ENCODE assay signal across 26 cellular contexts in the genomic region with DNA sequence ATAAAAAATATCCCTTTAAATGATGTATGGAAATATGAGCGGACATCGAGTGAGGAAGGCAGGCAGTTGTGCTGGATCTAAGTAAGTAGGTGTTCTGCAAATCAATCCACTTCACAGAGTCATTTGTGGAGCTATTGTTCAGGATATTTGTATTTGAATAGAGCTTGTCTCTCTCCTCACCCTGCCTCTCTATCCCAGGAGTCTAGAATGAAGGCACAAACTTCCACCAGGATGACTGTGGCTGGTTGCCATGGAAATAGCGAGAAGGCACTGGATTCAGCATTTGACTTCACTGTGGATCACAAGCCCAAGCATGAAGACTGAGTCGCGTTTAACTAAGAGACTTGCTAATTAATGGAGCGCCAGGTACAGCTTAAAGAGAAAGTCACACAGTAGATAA. TPM values are rescaled to one million over a fixed set of nuclear protein-coding genes. Genes with fewer than 3 reads are reported as not detected.
DNase-seq lines count a peak whose midpoint lies in the region; ATAC-seq and TF ChIP-seq lines count a peak whose summit lies in the region.
"Had no signal": no experiment of that assay in that cellular context is flagged by ENCODE, and none has a peak within 500 bp of the region (broad histone marks: within the 10 kb centered on the region; RNA-seq: fewer than 3 reads in every experiment).

No MANE protein-coding gene starts in this region.

- H3K4me1 Mint-ChIP-seq in WTC11, result peaks cover 35% of the 10 kb centered on the region
- H3K4me1 Mint-ChIP-seq: CD8-positive, alpha-beta memory T cell; stimulated activated naive CD8-positive, alpha-beta T cell treated with anti-CD3 and anti-CD28 coated beads, Interleukin-15, amount 100 ng/mL, for 72 hours had no signal

- H3K27me3 Mint-ChIP-seq in WTC11 (ENCODE audit: low read depth), result peaks cover 54% of the 10 kb centered on the region

- peak; percentile 94 for ATAC-seq in WTC11
- no peak for ATAC-seq in left colon
- ATAC-seq: activated CD8-positive, alpha-beta T cell treated with anti-CD3 and anti-CD28 coated beads, Interleukin-2, amount 10 ng/mL, durations not matched to agents 7 days and 5 days; lower lobe of right lung had no signal

- no peak overlapping the region for H3K27ac Mint-ChIP-seq in WTC11
- H3K27ac Mint-ChIP-seq: activated CD8-positive, alpha-beta T cell treated with anti-CD3 and anti-CD28 coated beads, Interleukin-2, amount 10 ng/mL, durations not matched to agents 7 days and 5 days; CD8-positive, alpha-beta memory T cell; stimulated activated naive CD8-positive, alpha-beta T cell treated with anti-CD3 and anti-CD28 coated beads, Interleukin-15, amount 100 ng/mL, for 72 hours had no signal

- H3K4me1 ChIP-seq in esophagus squamous epithelium, result no peaks in the 10 kb centered on the region
- H3K4me1 ChIP-seq: lower lobe of right lung, transverse colon had no signal

- POLR2A ChIA-PET in WTC11 (lab: Charles Lee), result interaction anchor here (0.6 kb wide), 1 partner anchor 961 kb away, joined by 4 read pairs; no protein-coding TSS in a partner anchor

- TF ChIP-seq POLR2A in esophagus squamous epithelium (IDR thresholded peaks at IDR 0.05), result no peak

- H3K9me3 ChIP-seq in esophagus squamous epithelium, result no peaks in the 10 kb centered on the region
- H3K9me3 ChIP-seq: gastrocnemius medialis, lower lobe of right lung, transverse colon had no signal

- peaks cover 11% of the 10 kb centered on the region for H3K9me3 Mint-ChIP-seq in WTC11

- WGBS in esophagus squamous epithelium, 2 donors, result 20 to 26% methylated on average over 6 of the region's 6 CpGs

- no peak overlapping the region for H3K27ac ChIP-seq in esophagus squamous epithelium
- H3K27ac ChIP-seq: dorsolateral prefrontal cortex, HL-60, KMS-11, lower lobe of right lung, transverse colon had no signal

- no peak overlapping the region for H3K4me3 ChIP-seq in esophagus squamous epithelium
- H3K4me3 ChIP-seq: dorsolateral prefrontal cortex, gastrocnemius medialis, lower lobe of right lung, transverse colon had no signal

- H3K36me3 ChIP-seq in esophagus squamous epithelium, result no peaks in the 10 kb centered on the region
- H3K36me3 ChIP-seq: gastrocnemius medialis, lower lobe of right lung, transverse colon had no signal

- no peak for TF ChIP-seq CTCF in WTC11 (IDR thresholded peaks at IDR 0.05)
- TF ChIP-seq CTCF in esophagus squamous epithelium (IDR thresholded peaks at IDR 0.05), result no peak

- peaks cover 12% of the 10 kb centered on the region for H3K36me3 Mint-ChIP-seq in WTC11
- H3K36me3 Mint-ChIP-seq: CD8-positive, alpha-beta memory T cell had no signal

- DNase-seq in M059J (ENCODE audit: low read depth) (peak; percentile 5), WTC11 (ENCODE audit: low spot score) (peak; percentile 39), iPS DF 19.7 (ENCODE audit: low read depth, low spot score) (peak; percentile 84), pons (ENCODE audit: low spot score) (peak; percentile 37), esophagus squamous epithelium (lab: John Stamatoyannopoulos, UW) (no peak), SHP77 treated with DMSO at 0.1 percent for 48 hours (lab: John Stamatoyannopoulos, UW) (no peak), left colon (no peak)
- DNase-seq: activated CD8-positive, alpha-beta T cell treated with anti-CD3 and anti-CD28 coated beads, Interleukin-2, amount 10 ng/mL, durations not matched to agents 7 days and 5 days; activated naive CD4-positive, alpha-beta T cell; activated T-cell treated with anti-CD3 and anti-CD28 coated beads, Interleukin-2, amount 50 U/mL, for 1 hour; amniotic stem cell; CD8-positive, alpha-beta memory T cell; central memory CD4-positive, alpha-beta T cell; dorsolateral prefrontal cortex; lower lobe of right lung; MV-4-11; NCI-H2029; NCI-H524 treated with DMSO at 0.1 percent for 48 hours; occipital lobe; stimulated activated CD4-positive, alpha-beta T cell treated with anti-CD3 and anti-CD28 coated beads, Interleukin-4, amount 100 ng/mL, for 4 hours; T-helper 9 cell; transverse colon had no signal

- intact Hi-C loops in esophagus squamous epithelium (cut with DNase I), result no loop called here
- intact Hi-C loops in left colon (cut with DNase I, micrococcal nuclease), result no loop called here

- CTCF ChIA-PET in WTC11 (lab: Charles Lee), result interaction anchor here (0.7 to 2.1 kb wide), 8 partner anchors 9 to 50 kb away, joined by 3 to 20 read pairs (median 4); no protein-coding TSS in a partner anchor

- H3K27me3 ChIP-seq in esophagus squamous epithelium, result peaks cover 0 to 12% (median 0%) of the 10 kb centered on the region in 4 donors

- peak overlapping the region; percentile 56 for H3K4me3 Mint-ChIP-seq in WTC11
- H3K4me3 Mint-ChIP-seq: activated CD8-positive, alpha-beta T cell treated with anti-CD3 and anti-CD28 coated beads, Interleukin-2, amount 10 ng/mL, durations not matched to agents 7 days and 5 days; CD8-positive, alpha-beta memory T cell; stimulated activated naive CD8-positive, alpha-beta T cell treated with anti-CD3 and anti-CD28 coated beads, Interleukin-15, amount 100 ng/mL, for 72 hours had no signal

TF ChIP-seq in WTC11, 78 proteins besides CTCF, POLR2A, EP300 and RAD21 (continues in another document):
- TF ChIP-seq ZNF263 (CRISPR knock-in tag; IDR thresholded peaks at IDR 0.05; ENCODE audit: low read depth) (no peak), ATF1 (CRISPR knock-in tag; IDR thresholded peaks at IDR 0.05) (no peak)
- TF ChIP-seq, protein P1, sequence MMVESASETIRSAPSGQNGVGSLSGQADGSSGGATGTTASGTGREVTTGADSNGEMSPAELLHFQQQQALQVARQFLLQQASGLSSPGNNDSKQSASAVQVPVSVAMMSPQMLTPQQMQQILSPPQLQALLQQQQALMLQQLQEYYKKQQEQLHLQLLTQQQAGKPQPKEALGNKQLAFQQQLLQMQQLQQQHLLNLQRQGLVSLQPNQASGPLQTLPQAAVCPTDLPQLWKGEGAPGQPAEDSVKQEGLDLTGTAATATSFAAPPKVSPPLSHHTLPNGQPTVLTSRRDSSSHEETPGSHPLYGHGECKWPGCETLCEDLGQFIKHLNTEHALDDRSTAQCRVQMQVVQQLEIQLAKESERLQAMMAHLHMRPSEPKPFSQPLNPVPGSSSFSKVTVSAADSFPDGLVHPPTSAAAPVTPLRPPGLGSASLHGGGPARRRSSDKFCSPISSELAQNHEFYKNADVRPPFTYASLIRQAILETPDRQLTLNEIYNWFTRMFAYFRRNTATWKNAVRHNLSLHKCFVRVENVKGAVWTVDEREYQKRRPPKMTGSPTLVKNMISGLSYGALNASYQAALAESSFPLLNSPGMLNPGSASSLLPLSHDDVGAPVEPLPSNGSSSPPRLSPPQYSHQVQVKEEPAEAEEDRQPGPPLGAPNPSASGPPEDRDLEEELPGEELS (CRISPR knock-in tag; IDR thresholded peaks at IDR 0.05), result no peak
- TF ChIP-seq, protein P2, sequence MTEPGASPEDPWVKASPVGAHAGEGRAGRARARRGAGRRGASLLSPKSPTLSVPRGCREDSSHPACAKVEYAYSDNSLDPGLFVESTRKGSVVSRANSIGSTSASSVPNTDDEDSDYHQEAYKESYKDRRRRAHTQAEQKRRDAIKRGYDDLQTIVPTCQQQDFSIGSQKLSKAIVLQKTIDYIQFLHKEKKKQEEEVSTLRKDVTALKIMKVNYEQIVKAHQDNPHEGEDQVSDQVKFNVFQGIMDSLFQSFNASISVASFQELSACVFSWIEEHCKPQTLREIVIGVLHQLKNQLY (CRISPR knock-in tag; IDR thresholded peaks at IDR 0.05), result no peak
- TF ChIP-seq, protein P3, sequence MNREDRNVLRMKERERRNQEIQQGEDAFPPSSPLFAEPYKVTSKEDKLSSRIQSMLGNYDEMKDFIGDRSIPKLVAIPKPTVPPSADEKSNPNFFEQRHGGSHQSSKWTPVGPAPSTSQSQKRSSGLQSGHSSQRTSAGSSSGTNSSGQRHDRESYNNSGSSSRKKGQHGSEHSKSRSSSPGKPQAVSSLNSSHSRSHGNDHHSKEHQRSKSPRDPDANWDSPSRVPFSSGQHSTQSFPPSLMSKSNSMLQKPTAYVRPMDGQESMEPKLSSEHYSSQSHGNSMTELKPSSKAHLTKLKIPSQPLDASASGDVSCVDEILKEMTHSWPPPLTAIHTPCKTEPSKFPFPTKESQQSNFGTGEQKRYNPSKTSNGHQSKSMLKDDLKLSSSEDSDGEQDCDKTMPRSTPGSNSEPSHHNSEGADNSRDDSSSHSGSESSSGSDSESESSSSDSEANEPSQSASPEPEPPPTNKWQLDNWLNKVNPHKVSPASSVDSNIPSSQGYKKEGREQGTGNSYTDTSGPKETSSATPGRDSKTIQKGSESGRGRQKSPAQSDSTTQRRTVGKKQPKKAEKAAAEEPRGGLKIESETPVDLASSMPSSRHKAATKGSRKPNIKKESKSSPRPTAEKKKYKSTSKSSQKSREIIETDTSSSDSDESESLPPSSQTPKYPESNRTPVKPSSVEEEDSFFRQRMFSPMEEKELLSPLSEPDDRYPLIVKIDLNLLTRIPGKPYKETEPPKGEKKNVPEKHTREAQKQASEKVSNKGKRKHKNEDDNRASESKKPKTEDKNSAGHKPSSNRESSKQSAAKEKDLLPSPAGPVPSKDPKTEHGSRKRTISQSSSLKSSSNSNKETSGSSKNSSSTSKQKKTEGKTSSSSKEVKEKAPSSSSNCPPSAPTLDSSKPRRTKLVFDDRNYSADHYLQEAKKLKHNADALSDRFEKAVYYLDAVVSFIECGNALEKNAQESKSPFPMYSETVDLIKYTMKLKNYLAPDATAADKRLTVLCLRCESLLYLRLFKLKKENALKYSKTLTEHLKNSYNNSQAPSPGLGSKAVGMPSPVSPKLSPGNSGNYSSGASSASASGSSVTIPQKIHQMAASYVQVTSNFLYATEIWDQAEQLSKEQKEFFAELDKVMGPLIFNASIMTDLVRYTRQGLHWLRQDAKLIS (CRISPR knock-in tag; IDR thresholded peaks at IDR 0.05; ENCODE audit: borderline replicate concordance), result no peak
- TF ChIP-seq, protein P4, sequence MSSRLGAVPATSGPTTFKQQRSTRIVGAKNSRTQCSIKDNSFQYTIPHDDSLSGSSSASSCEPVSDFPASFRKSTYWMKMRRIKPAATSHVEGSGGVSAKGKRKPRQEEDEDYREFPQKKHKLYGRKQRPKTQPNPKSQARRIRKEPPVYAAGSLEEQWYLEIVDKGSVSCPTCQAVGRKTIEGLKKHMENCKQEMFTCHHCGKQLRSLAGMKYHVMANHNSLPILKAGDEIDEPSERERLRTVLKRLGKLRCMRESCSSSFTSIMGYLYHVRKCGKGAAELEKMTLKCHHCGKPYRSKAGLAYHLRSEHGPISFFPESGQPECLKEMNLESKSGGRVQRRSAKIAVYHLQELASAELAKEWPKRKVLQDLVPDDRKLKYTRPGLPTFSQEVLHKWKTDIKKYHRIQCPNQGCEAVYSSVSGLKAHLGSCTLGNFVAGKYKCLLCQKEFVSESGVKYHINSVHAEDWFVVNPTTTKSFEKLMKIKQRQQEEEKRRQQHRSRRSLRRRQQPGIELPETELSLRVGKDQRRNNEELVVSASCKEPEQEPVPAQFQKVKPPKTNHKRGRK (CRISPR knock-in tag; IDR thresholded peaks at IDR 0.05; ENCODE audit: borderline replicate concordance), result no peak

RNA-seq across cellular contexts. Expression of a gene that starts 53.2 kb away (rescaled TPM):
- 2.4 TPM in 1 of 2 replicates, not detected in the other for total RNA-seq in M059J (2014; rRNA removed; shearing (Covaris generic))
- total RNA-seq in WTC11 (2021) (0.37 to 0.63 TPM (median 0.46 TPM) in 3 replicates), esophagus squamous epithelium (not detected), left colon (under 1 TPM in 1 of 2 donors, not detected in 1; 0.55 TPM)
- total RNA-seq: activated CD8-positive, alpha-beta T cell treated with anti-CD3 and anti-CD28 coated beads, Interleukin-2, amount 10 ng/mL, durations not matched to agents 7 days and 5 days; CD8-positive, alpha-beta memory T cell; gastrocnemius medialis; lower lobe of right lung; transverse colon had no signal

Comparison
In these comparisons a context has a peak if more than half of its experiments do, and no peak if none do; other contexts are left out.
1. DNase-seq: peak in M059J (single experiment), WTC11 (single experiment), iPS DF 19.7 (single experiment) and pons (single experiment); none in esophagus squamous epithelium (single experiment), SHP77 treated with DMSO at 0.1 percent for 48 hours (single experiment) and left colon (0 of 2).